Comparison of ENCODE assay signal across 12 cellular contexts in genomic region chr3:194396561-194396896, GRCh38. TPM values are rescaled to one million over a fixed set of nuclear protein-coding genes. Genes with fewer than 3 reads are reported as not detected.
DNase-seq lines count a peak whose midpoint lies in the region; ATAC-seq and TF ChIP-seq lines count a peak whose summit lies in the region.
"Had no signal": no experiment of that assay in that cellular context is flagged by ENCODE, and none has a peak within 500 bp of the region (broad histone marks: within the 10 kb centered on the region; RNA-seq: fewer than 3 reads in every experiment).

No MANE protein-coding gene starts in this region.

- POLR2A ChIA-PET in activated CD4-positive, alpha-beta T cell treated with anti-CD3 and anti-CD28 coated beads, Interleukin-2, amount 10 ng/mL, durations not matched to agents 7 days and 5 days (lab: Charles Lee) = interaction anchor here (0.6 to 0.7 kb wide), 2 partner anchors 20 to 141 kb away, joined by 3 read pairs; no protein-coding TSS in a partner anchor

- TF ChIP-seq CTCF in thoracic aorta (IDR thresholded peaks at IDR 0.05) = no peak
- no peak for TF ChIP-seq CTCF in adrenal gland (IDR thresholded peaks at IDR 0.05)

- H3K4me1 ChIP-seq in thoracic aorta (ENCODE audit: control insufficient read depth in 1 of 2, low read depth in 2 of 2) (peaks cover 8 to 13% of the 10 kb centered on the region in 2 donors), adrenal gland (replicated peaks in 1 of 2) (peaks cover 0 to 10% of the 10 kb centered on the region in 2 donors)
- H3K4me1 ChIP-seq: A549 had no signal

- DNase-seq in activated CD4-positive, alpha-beta T cell treated with anti-CD3 and anti-CD28 coated beads, Interleukin-2, amount 10 ng/mL, durations not matched to agents 7 days and 5 days = no peak
- no peak for DNase-seq in activated CD4-positive, alpha-beta T cell treated with anti-CD3 and anti-CD28 coated beads for 1 hour
- no peak for DNase-seq in activated naive CD8-positive, alpha-beta T cell treated with anti-CD3 and anti-CD28 coated beads, Interleukin-2, amount 50 U/mL, for 24 hours
- DNase-seq in memory B cell (ENCODE audit: low spot score in 2 of 2) (no peak), thoracic aorta (ENCODE audit: low spot score) (no peak), adrenal gland (no peak), glomerular visceral epithelial cell (ENCODE audit: extremely low spot score) (no peak), UCSD-AML1 (lab: John Stamatoyannopoulos, UW; ENCODE audit: unreplicated experiment) (no peak)
- DNase-seq: NCI-H1694 treated with DMSO at 0.1 percent for 48 hours, SHP77 treated with DMSO at 0.1 percent for 48 hours had no signal

- peaks cover 20% of the 10 kb centered on the region for H3K27me3 Mint-ChIP-seq in activated CD4-positive, alpha-beta T cell treated with anti-CD3 and anti-CD28 coated beads, Interleukin-2, amount 10 ng/mL, durations not matched to agents 7 days and 5 days
- H3K27me3 Mint-ChIP-seq in activated naive CD8-positive, alpha-beta T cell treated with anti-CD3 and anti-CD28 coated beads, Interleukin-2, amount 50 U/mL, for 24 hours = peaks cover 16% of the 10 kb centered on the region
- peaks cover 22% of the 10 kb centered on the region for H3K27me3 Mint-ChIP-seq in memory B cell

- 17 to 39% (median 23%) methylated on average over 5 to 16 of the region's 16 CpGs for WGBS in adrenal gland, 4 donors

- peaks cover 54% of the 10 kb centered on the region for H3K4me1 Mint-ChIP-seq in activated CD4-positive, alpha-beta T cell treated with anti-CD3 and anti-CD28 coated beads, Interleukin-2, amount 10 ng/mL, durations not matched to agents 7 days and 5 days
- H3K4me1 Mint-ChIP-seq in activated naive CD8-positive, alpha-beta T cell treated with anti-CD3 and anti-CD28 coated beads, Interleukin-2, amount 50 U/mL, for 24 hours = peaks cover 56% of the 10 kb centered on the region
- H3K4me1 Mint-ChIP-seq in memory B cell = peaks cover 24% of the 10 kb centered on the region

- H3K27ac ChIP-seq in thoracic aorta (no peak overlapping the region), adrenal gland (no peak overlapping the region)
- H3K27ac ChIP-seq: A549 had no signal

- H3K36me3 Mint-ChIP-seq in activated CD4-positive, alpha-beta T cell treated with anti-CD3 and anti-CD28 coated beads, Interleukin-2, amount 10 ng/mL, durations not matched to agents 7 days and 5 days (ENCODE audit: low read depth) = peaks cover 4% of the 10 kb centered on the region
- H3K36me3 Mint-ChIP-seq in activated naive CD8-positive, alpha-beta T cell treated with anti-CD3 and anti-CD28 coated beads, Interleukin-2, amount 50 U/mL, for 24 hours (ENCODE audit: low read depth) = no peaks in the 10 kb centered on the region
- H3K36me3 Mint-ChIP-seq in memory B cell = no peaks in the 10 kb centered on the region

- intact Hi-C loops in adrenal gland (cut with DNase I) = loop anchor here in 1 of 2 donors (5.0 kb wide), 1 partner anchor 64 kb away; no protein-coding TSS in a partner anchor

- H3K9me3 Mint-ChIP-seq in activated CD4-positive, alpha-beta T cell treated with anti-CD3 and anti-CD28 coated beads, Interleukin-2, amount 10 ng/mL, durations not matched to agents 7 days and 5 days = no peaks in the 10 kb centered on the region
- peaks cover under 1% of the 10 kb centered on the region for H3K9me3 Mint-ChIP-seq in activated naive CD8-positive, alpha-beta T cell treated with anti-CD3 and anti-CD28 coated beads, Interleukin-2, amount 50 U/mL, for 24 hours
- H3K9me3 Mint-ChIP-seq in memory B cell = no peaks in the 10 kb centered on the region

- H3K4me3 ChIP-seq in thoracic aorta (peak overlapping the region; percentile 57), adrenal gland (no peak overlapping the region)
- H3K4me3 ChIP-seq: A549 had no signal

- no peaks in the 10 kb centered on the region for H3K27me3 ChIP-seq in thoracic aorta (replicated peaks; ENCODE audit: insufficient read depth)
- peaks cover 19% of the 10 kb centered on the region for H3K27me3 ChIP-seq in adrenal gland

- CTCF ChIA-PET in activated CD4-positive, alpha-beta T cell treated with anti-CD3 and anti-CD28 coated beads, Interleukin-2, amount 10 ng/mL, durations not matched to agents 7 days and 5 days (lab: Charles Lee) = interaction anchor here (0.8 to 2.6 kb wide), 4 partner anchors 9 to 62 kb away, joined by 3 to 11 read pairs (median 6); no protein-coding TSS in a partner anchor

- H3K9me3 ChIP-seq in thoracic aorta (no peaks in the 10 kb centered on the region), adrenal gland (replicated peaks in 1 of 3) (no peaks in the 10 kb centered on the region)

- H3K36me3 ChIP-seq in thoracic aorta (no peaks in the 10 kb centered on the region), adrenal gland (replicated peaks in 1 of 2) (no peaks in the 10 kb centered on the region)

- no peak for ATAC-seq in activated naive CD8-positive, alpha-beta T cell treated with anti-CD3 and anti-CD28 coated beads, Interleukin-2, amount 50 U/mL, for 24 hours
- ATAC-seq in memory B cell (ENCODE audit: low read depth) (no peak), thoracic aorta (ENCODE audit: insufficient number of reproducible peaks, low FRiP score, low read depth) (no peak)
- ATAC-seq: A549 had no signal

- H3K4me3 Mint-ChIP-seq in activated CD4-positive, alpha-beta T cell treated with anti-CD3 and anti-CD28 coated beads, Interleukin-2, amount 10 ng/mL, durations not matched to agents 7 days and 5 days = peak overlapping the region; percentile 66
- H3K4me3 Mint-ChIP-seq in activated naive CD8-positive, alpha-beta T cell treated with anti-CD3 and anti-CD28 coated beads, Interleukin-2, amount 50 U/mL, for 24 hours = peak overlapping the region; percentile 66
- peak overlapping the region; percentile 63 for H3K4me3 Mint-ChIP-seq in memory B cell

- H3K27ac Mint-ChIP-seq in activated CD4-positive, alpha-beta T cell treated with anti-CD3 and anti-CD28 coated beads, Interleukin-2, amount 10 ng/mL, durations not matched to agents 7 days and 5 days = peak overlapping the region; percentile 84
- peak overlapping the region; percentile 42 for H3K27ac Mint-ChIP-seq in activated naive CD8-positive, alpha-beta T cell treated with anti-CD3 and anti-CD28 coated beads, Interleukin-2, amount 50 U/mL, for 24 hours
- H3K27ac Mint-ChIP-seq in memory B cell = no peak overlapping the region

- no peak for TF ChIP-seq POLR2A in adrenal gland (IDR thresholded peaks at IDR 0.05)

RNA-seq across cellular contexts. Expression of gene GP5, which starts 2.5 kb away (rescaled TPM):
- 1 to 10 TPM; 1.1 to 1.3 TPM for total RNA-seq in activated CD4-positive, alpha-beta T cell treated with anti-CD3 and anti-CD28 coated beads, Interleukin-2, amount 10 ng/mL, durations not matched to agents 7 days and 5 days
- total RNA-seq in thoracic aorta (under 1 TPM in 1 of 2 donors, not detected in 1; 0.14 TPM), adrenal gland (under 1 TPM in 2 of 8 donors, not detected in 6; 0.08 to 0.11 TPM)
- not detected for polyA plus RNA-seq in adrenal gland
- polyA plus RNA-seq: A549 had no signal

RNA-seq across cellular contexts. Expression of gene LRRC15, which starts 27.0 kb away (rescaled TPM):
- total RNA-seq in activated CD4-positive, alpha-beta T cell treated with anti-CD3 and anti-CD28 coated beads, Interleukin-2, amount 10 ng/mL, durations not matched to agents 7 days and 5 days = not detected
- total RNA-seq in thoracic aorta = under 1 TPM in 1 of 2 donors, not detected in 1; 0.27 TPM
- total RNA-seq in adrenal gland = under 1 TPM in 6 of 8 donors, not detected in 2; 0.07 to 0.31 (median 0.16) TPM
- under 1 TPM; 0.05 to 0.13 (median 0.08) TPM for polyA plus RNA-seq in adrenal gland

RNA-seq across cellular contexts. Expression of gene CPN2, which starts 45.4 kb away (rescaled TPM):
- total RNA-seq in activated CD4-positive, alpha-beta T cell treated with anti-CD3 and anti-CD28 coated beads, Interleukin-2, amount 10 ng/mL, durations not matched to agents 7 days and 5 days = not detected
- total RNA-seq in thoracic aorta (not detected), adrenal gland (10 to 100 TPM in 1 of 8 donors, 1 to 10 TPM in 5, under 1 TPM in 2; 0.38 to 14.3 (median 3.1) TPM)
- 1 to 10 TPM in 2 of 3 donors, under 1 TPM in 1; 0.32 to 4.0 (median 1.1) TPM for polyA plus RNA-seq in adrenal gland
- total RNA-seq: lung microvascular endothelial cell had no signal
- polyA plus RNA-seq: A549 had no signal
